10 cellular contexts compared by ENCODE assay signal in the genomic region with DNA sequence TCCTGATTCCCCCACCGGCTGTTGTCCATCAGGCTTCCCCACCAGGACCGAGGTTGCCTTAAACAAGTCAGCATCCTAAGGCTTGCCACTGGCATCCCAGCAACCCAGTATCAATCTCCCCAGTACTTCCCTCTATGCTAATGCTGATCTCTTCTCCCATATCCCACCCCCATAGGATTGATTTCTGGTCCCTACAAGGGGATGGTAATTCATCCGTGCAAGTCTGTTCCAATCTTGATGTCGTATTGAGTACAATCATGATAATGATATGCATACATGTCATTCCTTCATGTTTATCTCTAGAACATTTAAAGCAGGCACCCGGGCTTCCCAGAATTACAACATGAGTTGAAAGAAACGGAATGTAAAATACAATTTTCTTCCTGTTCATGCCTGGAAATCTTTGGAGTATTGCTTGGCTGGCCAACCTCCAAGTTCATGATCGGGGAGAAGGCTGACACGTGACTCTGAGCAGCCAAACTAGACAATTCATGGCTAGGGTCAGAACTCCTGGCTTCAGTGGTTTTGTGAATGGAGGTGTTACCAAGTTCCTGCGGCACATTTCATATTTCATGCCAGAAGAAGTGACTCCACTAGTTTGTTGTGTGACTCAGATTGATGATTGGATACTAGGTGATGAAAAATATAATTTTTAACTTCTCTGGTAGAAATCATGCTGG.
DNase-seq lines count a peak whose midpoint lies in the region; ATAC-seq, FAIRE-seq and TF ChIP-seq lines count a peak whose summit lies in the region.
"Had no signal": no experiment of that assay in that cellular context is flagged by ENCODE, and none has a peak within 500 bp of the region (broad histone marks: within the 10 kb centered on the region; RNA-seq: fewer than 3 reads in every experiment).

No MANE protein-coding gene starts in this region.

- TF ChIP-seq RAD21 in GM12878 (IDR thresholded peaks at IDR 0.05; ENCODE audit: insufficient read depth, low read depth, low read length): no peak

- TF ChIP-seq CTCF in GM12878 (IDR thresholded peaks at IDR 0.05 in 2 of 3, conservative IDR thresholded peaks at IDR 0.05 in 1 of 3; ENCODE audit: control insufficient read depth in 2 of 3, extremely low read depth in 1 of 3, insufficient read depth in 1 of 3, low read depth in 3 of 3, low read length in 3 of 3) (no peak), keratinocyte (optimal IDR thresholded peaks at IDR 0.05 in 1 of 3, IDR thresholded peaks at IDR 0.05 in 1 of 3, conservative IDR thresholded peaks at IDR 0.05 in 1 of 3; ENCODE audit: extremely low read depth in 1 of 3, insufficient read depth in 2 of 3, low read length in 3 of 3) (no peak), thoracic aorta (IDR thresholded peaks at IDR 0.05) (no peak)
- TF ChIP-seq CTCF in CD8-positive, alpha-beta T cell (IDR thresholded peaks at IDR 0.05): no peak

- no peaks in the 10 kb centered on the region for H3K9me3 Mint-ChIP-seq in CD8-positive, alpha-beta T cell
- H3K9me3 Mint-ChIP-seq in activated naive CD8-positive, alpha-beta T cell treated with anti-CD3 and anti-CD28 coated beads for 36 hours: no peaks in the 10 kb centered on the region

- no TSS peak for BruUV-seq in GM12878 (replicated peaks; lab: Mats Ljungman, UMichigan)

- H3K36me3 Mint-ChIP-seq in CD8-positive, alpha-beta T cell: no peaks in the 10 kb centered on the region
- no peaks in the 10 kb centered on the region for H3K36me3 Mint-ChIP-seq in activated naive CD8-positive, alpha-beta T cell treated with anti-CD3 and anti-CD28 coated beads for 36 hours

- CTCF ChIA-PET in GM12878 (lab: Yijun Ruan, JAX): interaction anchor here (1.2 to 14.4 kb wide), 9 partner anchors 11 to 253 kb away, joined by 5 to 597 read pairs (median 39); no protein-coding TSS in a partner anchor
- CTCF ChIA-PET in CD8-positive, alpha-beta T cell (lab: Charles Lee): interaction anchor here (1.7 kb wide), 1 partner anchor 238 kb away, joined by 7 read pairs; no protein-coding TSS in a partner anchor

- H3K4me2 ChIP-seq in GM12878 (ENCODE audit: control insufficient read depth, insufficient read depth): no peak overlapping the region
- peak overlapping the region; percentile 68 for H3K4me2 ChIP-seq in keratinocyte (ENCODE audit: control insufficient read depth, extremely low read depth, insufficient read depth, low read depth, low read length)

- H3K27ac ChIP-seq in GM12878 (ENCODE audit: control insufficient read depth, insufficient read depth) (0 out of 2 replicates have a peak overlapping the region, but pooled peaks have one; percentile 81), keratinocyte (ENCODE audit: control insufficient read depth, insufficient read depth, low read length) (peak overlapping the region; percentile 74), thoracic aorta (peak overlapping the region; percentile 29 to 54)
- no peak overlapping the region for H3K27ac ChIP-seq in CD8-positive, alpha-beta T cell (ENCODE audit: low read depth, low read length)

- RAD21 ChIA-PET in GM12878 (lab: Charles Lee; ENCODE audit: unreplicated experiment): interaction anchor here (1.8 to 13.6 kb wide), 6 partner anchors 12 to 173 kb away, joined by 4 to 396 read pairs (median 68); no protein-coding TSS in a partner anchor

- H3K4me3 ChIP-seq in GM12878 (no peak overlapping the region), keratinocyte (ENCODE audit: control insufficient read depth in 2 of 3, extremely low read depth in 1 of 3, insufficient read depth in 2 of 3, low read depth in 1 of 3, low read length in 3 of 3) (peak overlapping the region in 1 of 3 experiments; percentile 6), thoracic aorta (no peak overlapping the region)
- no peak overlapping the region for H3K4me3 ChIP-seq in CD8-positive, alpha-beta T cell (ENCODE audit: low read depth, low read length)
- H3K4me3 ChIP-seq: skin epidermis had no signal

- no peak for ATAC-seq in GM12878
- ATAC-seq in thoracic aorta (ENCODE audit: insufficient number of reproducible peaks, low FRiP score, low read depth): peak; percentile 71
- no peak for ATAC-seq in CD8-positive, alpha-beta T cell
- no peak for ATAC-seq in HG03378 (IDR thresholded peaks at IDR 0.05; ENCODE audit: unreplicated experiment)

- H3K9me1 ChIP-seq in keratinocyte (ENCODE audit: control insufficient read depth, extremely low read depth, insufficient read depth, low read length): peaks cover 13% of the 10 kb centered on the region

- TF ChIP-seq EP300 in GM12878 (IDR thresholded peaks at IDR 0.05; ENCODE audit: borderline replicate concordance in 1 of 2, control insufficient read depth in 1 of 2, low read depth in 2 of 2, low read length in 2 of 2): no peak

- H3K27ac Mint-ChIP-seq in CD8-positive, alpha-beta T cell: no peak overlapping the region
- no peak overlapping the region for H3K27ac Mint-ChIP-seq in activated naive CD8-positive, alpha-beta T cell treated with anti-CD3 and anti-CD28 coated beads for 36 hours

- H2AFZ ChIP-seq in GM12878 (ENCODE audit: control insufficient read depth, low read depth, low read length): no peak overlapping the region
- H2AFZ ChIP-seq in keratinocyte (ENCODE audit: control insufficient read depth, low read length): no peak overlapping the region

- TF ChIP-seq POLR2A in GM12878 (IDR thresholded peaks at IDR 0.05; ENCODE audit: low read depth, low read length): no peak

- H3K79me2 ChIP-seq in GM12878 (ENCODE audit: control insufficient read depth, insufficient read depth, low read length) (peaks cover 70% of the 10 kb centered on the region), keratinocyte (ENCODE audit: control insufficient read depth, insufficient read depth, low read length) (peaks cover 92% of the 10 kb centered on the region)

- SMC1A ChIA-PET in GM12878 (lab: Charles Lee; ENCODE audit: uncharacterized antibody, unreplicated experiment): interaction anchor here (1.8 to 14.0 kb wide), 8 partner anchors 11 to 236 kb away, joined by 4 to 460 read pairs (median 48); no protein-coding TSS in a partner anchor

- DNase-seq in HS-27A (ENCODE audit: low read depth) (peak; percentile 88), GM12878 (ENCODE audit: low read depth, low spot score) (no peak), keratinocyte (ENCODE audit: low read depth, low spot score) (peak; percentile 55), thoracic aorta (ENCODE audit: low spot score) (peak; percentile 71), NCI-H748 (lab: John Stamatoyannopoulos, UW; ENCODE audit: unreplicated experiment) (no peak)
- DNase-seq in CD8-positive, alpha-beta T cell: no peak
- DNase-seq in activated naive CD8-positive, alpha-beta T cell treated with anti-CD3 and anti-CD28 coated beads for 36 hours: no peak
- DNase-seq: substantia nigra had no signal

- peaks cover 15% of the 10 kb centered on the region for H3K4me1 Mint-ChIP-seq in CD8-positive, alpha-beta T cell (ENCODE audit: low read depth)
- peaks cover 24% of the 10 kb centered on the region for H3K4me1 Mint-ChIP-seq in activated naive CD8-positive, alpha-beta T cell treated with anti-CD3 and anti-CD28 coated beads for 36 hours

- dilution Hi-C loops in keratinocyte (cut with MboI; ENCODE audit: extremely low pct_ligation_motif_present, low sequenced_read_pairs): no loop called here

- H3K36me3 ChIP-seq in GM12878 (ENCODE audit: control insufficient read depth in 2 of 2, insufficient read depth in 2 of 2, low read length in 1 of 2) (peaks cover 23 to 27% of the 10 kb centered on the region in 2 experiments), keratinocyte (ENCODE audit: control insufficient read depth in 2 of 2, extremely low read depth in 1 of 2, insufficient read depth in 2 of 2, low read length in 2 of 2) (peaks cover 33 to 37% of the 10 kb centered on the region in 2 experiments), thoracic aorta (peaks cover 26% of the 10 kb centered on the region)
- no peaks in the 10 kb centered on the region for H3K36me3 ChIP-seq in CD8-positive, alpha-beta T cell (ENCODE audit: insufficient read depth, low read length)

- H3K27me3 ChIP-seq in GM12878 (replicated peaks in 1 of 2; ENCODE audit: control insufficient read depth in 2 of 2, insufficient read depth in 2 of 2, low read length in 1 of 2): no peaks in the 10 kb centered on the region
- no peaks in the 10 kb centered on the region for H3K27me3 ChIP-seq in keratinocyte (ENCODE audit: control insufficient read depth, extremely low read depth, insufficient read depth, low read length)
- H3K27me3 ChIP-seq in thoracic aorta (replicated peaks; ENCODE audit: insufficient read depth): no peaks in the 10 kb centered on the region
- no peaks in the 10 kb centered on the region for H3K27me3 ChIP-seq in CD8-positive, alpha-beta T cell (ENCODE audit: insufficient read depth, low read length)

- H4K20me1 ChIP-seq in GM12878 (ENCODE audit: control insufficient read depth, insufficient read depth) (0 out of 2 replicates have a peak, but pooled peaks cover 4% of the 10 kb centered on the region), keratinocyte (ENCODE audit: control insufficient read depth, extremely low read depth, insufficient read depth, low read length) (peaks cover 30% of the 10 kb centered on the region)

- H3K4me1 ChIP-seq in GM12878 (ENCODE audit: control insufficient read depth, insufficient read depth, low read length) (peaks cover 42% of the 10 kb centered on the region), keratinocyte (ENCODE audit: control insufficient read depth, extremely low read depth, insufficient read depth, low read length) (peaks cover 29% of the 10 kb centered on the region), thoracic aorta (ENCODE audit: control insufficient read depth in 1 of 2, low read depth in 2 of 2) (peaks cover 29 to 87% of the 10 kb centered on the region in 2 donors)
- no peaks in the 10 kb centered on the region for H3K4me1 ChIP-seq in CD8-positive, alpha-beta T cell (ENCODE audit: insufficient read depth, low read length)

- no peak for FAIRE-seq in GM12878 (lab: Jason Lieb, UNC)
- peak; percentile 93 for FAIRE-seq in keratinocyte (lab: Jason Lieb, UNC)

- WGBS in GM12878 (ENCODE audit: insufficient coverage, insufficient replicate concordance, low lambda C conversion rate, missing lambda C conversion rate): 55% methylated on average over 9 of the region's 9 CpGs

- POLR2A ChIA-PET in GM12878 (lab: Charles Lee): interaction anchor here (3.8 to 11.3 kb wide), 2 partner anchors 12 to 30 kb away, joined by 16 to 262 read pairs; no protein-coding TSS in a partner anchor
- POLR2A ChIA-PET in CD8-positive, alpha-beta T cell (lab: Charles Lee): no interaction called here

- H3K9ac ChIP-seq in GM12878 (ENCODE audit: control insufficient read depth, insufficient read depth, low read length) (no peak overlapping the region), keratinocyte (ENCODE audit: control insufficient read depth, extremely low read depth, insufficient read depth, low read length) (peak overlapping the region; percentile 45)

- H3K27me3 Mint-ChIP-seq in CD8-positive, alpha-beta T cell (ENCODE audit: low read depth): no peaks in the 10 kb centered on the region
- peaks cover 4% of the 10 kb centered on the region for H3K27me3 Mint-ChIP-seq in activated naive CD8-positive, alpha-beta T cell treated with anti-CD3 and anti-CD28 coated beads for 36 hours

- in situ Hi-C loops in GM12878 (cut with MboI): loop anchor here (25.0 kb wide), 1 partner anchor 1871 kb away; no protein-coding TSS in a partner anchor

- intact Hi-C loops in GM12878 (cut with micrococcal nuclease; ENCODE audit: unreplicated experiment): no loop called here
- intact Hi-C loops in CD8-positive, alpha-beta T cell (cut with DNase I, micrococcal nuclease): no loop called here

- no peak overlapping the region for H3K4me3 Mint-ChIP-seq in CD8-positive, alpha-beta T cell
- no peak overlapping the region for H3K4me3 Mint-ChIP-seq in activated naive CD8-positive, alpha-beta T cell treated with anti-CD3 and anti-CD28 coated beads for 36 hours

- H3K9me3 ChIP-seq in GM12878 (replicated peaks; ENCODE audit: control insufficient read depth, insufficient read depth, low read length) (no peaks in the 10 kb centered on the region), keratinocyte (ENCODE audit: control insufficient read depth, low read depth, low read length) (no peaks in the 10 kb centered on the region), thoracic aorta (no peaks in the 10 kb centered on the region)
- no peaks in the 10 kb centered on the region for H3K9me3 ChIP-seq in CD8-positive, alpha-beta T cell (ENCODE audit: low read length)

Comparison
In these comparisons a context has a peak if more than half of its experiments do, and no peak if none do; other contexts are left out.
1. DNase-seq: peak in HS-27A (single experiment), keratinocyte (single experiment) and thoracic aorta (single experiment); none in GM12878 (single experiment), CD8-positive, alpha-beta T cell (0 of 7), activated naive CD8-positive, alpha-beta T cell treated with anti-CD3 and anti-CD28 coated beads for 36 hours (single experiment) and NCI-H748 (single experiment).